In the genomic region with DNA sequence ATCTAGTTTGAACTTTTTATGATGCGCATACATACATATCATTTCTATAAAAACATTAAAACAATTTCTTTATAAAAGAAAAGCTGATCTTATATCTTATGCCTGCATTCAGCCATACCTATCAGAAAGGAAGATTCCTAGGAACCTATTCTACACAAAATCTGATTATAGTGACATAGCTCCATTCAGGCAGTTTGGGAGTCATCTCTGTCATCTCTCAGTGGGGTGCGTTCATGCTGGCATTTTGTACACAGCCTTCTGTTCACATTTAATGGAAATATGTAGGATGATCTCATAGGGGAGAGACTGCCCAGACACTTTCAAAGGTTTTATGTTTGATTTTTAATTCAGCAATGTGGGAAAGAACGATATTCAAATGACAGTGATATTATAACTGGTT, we compare ENCODE assay signal across 21 cellular contexts. TPM values are rescaled to one million over a fixed set of nuclear protein-coding genes. Genes with fewer than 3 reads are reported as not detected.
DNase-seq lines count a peak whose midpoint lies in the region; ATAC-seq and TF ChIP-seq lines count a peak whose summit lies in the region.
"Had no signal": no experiment of that assay in that cellular context is flagged by ENCODE, and none has a peak within 500 bp of the region (broad histone marks: within the 10 kb centered on the region; RNA-seq: fewer than 3 reads in every experiment).

No MANE protein-coding gene starts in this region.

- no peak overlapping the region for H3K4me3 Mint-ChIP-seq in GM23338
- H3K4me3 Mint-ChIP-seq: B cell; CD4-positive, CD25-positive, alpha-beta regulatory T cell; CD8-positive, alpha-beta T cell; H9; HFFc6 had no signal

- no peak overlapping the region for H2AFZ ChIP-seq in GM23338
- H2AFZ ChIP-seq: GM23248 had no signal

- H3K27ac ChIP-seq in layer of hippocampus (ENCODE audit: low read depth, low read length) (peak overlapping the region; percentile 25), GM23338 (ENCODE audit: low read depth) (no peak overlapping the region)
- H3K27ac ChIP-seq: BLaER1, C4-2B, GM23248 had no signal

- TF ChIP-seq CTCF in GM23338 (conservative IDR thresholded peaks at IDR 0.05; ENCODE audit: low read depth in 2 of 2) = no peak

- in situ Hi-C loops in G401 (cut with HindIII; ENCODE audit: low sequenced_read_pairs) = no loop called here

- ATAC-seq in HG02852 (IDR thresholded peaks at IDR 0.05; ENCODE audit: unreplicated experiment) = no peak
- no peak for ATAC-seq in GM23338
- ATAC-seq: CD8-positive, alpha-beta T cell; GM12878; HCT116 had no signal

- no peaks in the 10 kb centered on the region for H3K79me2 ChIP-seq in GM23338 (replicated peaks; ENCODE audit: insufficient read depth)

- H3K27me3 Mint-ChIP-seq in GM23338 (ENCODE audit: insufficient read depth, low read depth, poor library complexity) = no peaks in the 10 kb centered on the region
- H3K27me3 Mint-ChIP-seq: B cell had no signal

- H3K27ac Mint-ChIP-seq in GM23338 = no peak overlapping the region
- H3K27ac Mint-ChIP-seq: B cell; CD4-positive, CD25-positive, alpha-beta regulatory T cell; CD8-positive, alpha-beta T cell; H9; HFFc6 had no signal

- DNase-seq in G401 (ENCODE audit: low spot score) (peak; percentile 72), NCI-H69 (lab: John Stamatoyannopoulos, UW) (peak; percentile 60), cerebellum (ENCODE audit: low spot score) (peak; percentile 59), GM23338 (ENCODE audit: low spot score) (no peak), KG1 (lab: John Stamatoyannopoulos, UW) (no peak), DMS153 treated with DMSO at 0.1 percent for 48 hours (lab: John Stamatoyannopoulos, UW; ENCODE audit: unreplicated experiment) (no peak)
- DNase-seq: Caco-2; CD4-positive, CD25-positive, alpha-beta regulatory T cell; CD8-positive, alpha-beta T cell; DND-41; GDM1; GM23248; H9; HFFc6 had no signal

- H3K4me2 ChIP-seq in GM23338 = no peak overlapping the region
- H3K4me2 ChIP-seq: BLaER1 had no signal

- H4K20me1 ChIP-seq in GM23338 (replicated peaks; ENCODE audit: insufficient read depth) = no peaks in the 10 kb centered on the region
- H4K20me1 ChIP-seq: BLaER1 had no signal

- no peaks in the 10 kb centered on the region for H3K4me1 Mint-ChIP-seq in GM23338
- H3K4me1 Mint-ChIP-seq: B cell; CD4-positive, CD25-positive, alpha-beta regulatory T cell; H9 had no signal

- H3K27me3 ChIP-seq in layer of hippocampus (ENCODE audit: control insufficient read depth, insufficient read depth, low read length) = no peaks in the 10 kb centered on the region
- no peaks in the 10 kb centered on the region for H3K27me3 ChIP-seq in GM23338 (ENCODE audit: insufficient read depth)
- H3K27me3 ChIP-seq: BLaER1 had no signal

- no peaks in the 10 kb centered on the region for H3F3A ChIP-seq in GM23338 (replicated peaks; ENCODE audit: low read depth)

- no peaks in the 10 kb centered on the region for H3K4me1 ChIP-seq in GM23338 (ENCODE audit: insufficient read depth)
- H3K4me1 ChIP-seq: BLaER1, Caco-2 had no signal

- no peaks in the 10 kb centered on the region for H3K36me3 Mint-ChIP-seq in GM23338 (ENCODE audit: low read depth)
- H3K36me3 Mint-ChIP-seq: CD8-positive, alpha-beta T cell had no signal

- no peaks in the 10 kb centered on the region for H3K9me2 ChIP-seq in GM23338 (ENCODE audit: insufficient read depth)

- no peak overlapping the region for H3K4me3 ChIP-seq in GM23338
- H3K4me3 ChIP-seq: BLaER1, GM12878, GM23248 had no signal

- H3K9me3 Mint-ChIP-seq in GM23338 = no peaks in the 10 kb centered on the region
- H3K9me3 Mint-ChIP-seq: H9, HFFc6 had no signal

- no peaks in the 10 kb centered on the region for H3K36me3 ChIP-seq in GM23338 (ENCODE audit: insufficient read depth)
- H3K36me3 ChIP-seq: BLaER1 had no signal

TF ChIP-seq in GM23338, 12 proteins besides CTCF, POLR2A, EP300 and RAD21:
- no peak for TF ChIP-seq ZNF114 (CRISPR knock-in tag; IDR thresholded peaks at IDR 0.05)
- no peak for TF ChIP-seq ETS1 (IDR thresholded peaks at IDR 0.05)

RNA-seq across cellular contexts. Expression of gene ATL1, which starts 52.9 kb away (rescaled TPM):
- 2.8 TPM in 1 of 2 replicates, not detected in the other for total RNA-seq in G401 (2014; rRNA removed; shearing (Covaris generic))
- total RNA-seq in cerebellum = 57.2 TPM
- 5.9 and 7.0 TPM in 2 replicates for total RNA-seq in GM23338 (2014; rRNA removed; shearing (Covaris generic))
- 3.5 and 5.0 TPM in 2 replicates for polyA plus RNA-seq in GM23338 (2016; fragmentation: Nextera tagmentation; extraction: Ambion mirVana)

RNA-seq across cellular contexts. Expression of gene SAV1, which starts 55.3 kb away (rescaled TPM):
- 28.8 and 29.8 TPM in 2 replicates for total RNA-seq in G401 (2014; rRNA removed; shearing (Covaris generic))
- 17.2 TPM for total RNA-seq in cerebellum
- total RNA-seq in GM23338 (2014; rRNA removed; shearing (Covaris generic)) = 82.2 and 82.8 TPM in 2 replicates
- polyA plus RNA-seq in GM23338 (2016; fragmentation: Nextera tagmentation; extraction: Ambion mirVana) = 72.7 and 74.2 TPM in 2 replicates

Comparison
In these comparisons a context has a peak if more than half of its experiments do, and no peak if none do; other contexts are left out.
1. DNase-seq: peak in G401 (single experiment), NCI-H69 (single experiment) and cerebellum (single experiment); none in GM23338 (single experiment), KG1 (single experiment) and DMS153 treated with DMSO at 0.1 percent for 48 hours (single experiment).